In genomic region chr6:155187994-155188706, GRCh38 we compare ENCODE assay signal across 10 cellular contexts.
A peak's percentile ranks its signal among the peaks of the same experiment; 100 is the strongest.
DNase-seq lines count a peak whose midpoint lies in the region; ATAC-seq and TF ChIP-seq lines count a peak whose summit lies in the region.
"Had no signal": no experiment of that assay in that cellular context is flagged by ENCODE, and none has a peak within 500 bp of the region (broad histone marks: within the 10 kb centered on the region; RNA-seq: fewer than 3 reads in every experiment).

No MANE protein-coding gene starts in this region.

- H3K27ac ChIP-seq in SJSA1 (peak overlapping the region; percentile 83), esophagus squamous epithelium (peak overlapping the region in 3 of 4 donors; percentile 63 to 76 (median 75))

- H3K4me3 ChIP-seq in SJSA1 (no peak overlapping the region), esophagus squamous epithelium (no peak overlapping the region), retinal pigment epithelial cell (ENCODE audit: low read length) (no peak overlapping the region)

- H3K27me3 ChIP-seq in SJSA1 (replicated peaks) (no peaks in the 10 kb centered on the region), esophagus squamous epithelium (no peaks in the 10 kb centered on the region)

- TF ChIP-seq CTCF in esophagus squamous epithelium (IDR thresholded peaks at IDR 0.05) (no peak), retinal pigment epithelial cell (conservative IDR thresholded peaks at IDR 0.05; ENCODE audit: low read depth, low read length) (no peak)

- ATAC-seq in GM18873 (IDR thresholded peaks at IDR 0.05; ENCODE audit: low FRiP score, unreplicated experiment) = no peak
- ATAC-seq: naive thymus-derived CD8-positive, alpha-beta T cell had no signal

- H3K9me3 ChIP-seq in SJSA1 (replicated peaks) (no peaks in the 10 kb centered on the region), esophagus squamous epithelium (no peaks in the 10 kb centered on the region)

- intact Hi-C loops in esophagus squamous epithelium (cut with DNase I) = loop anchor here (5.0 kb wide), 1 partner anchor 49 kb away; no protein-coding TSS in a partner anchor

- peaks cover 46% of the 10 kb centered on the region for H3K4me1 ChIP-seq in SJSA1 (replicated peaks)
- peaks cover 0 to 50% (median 6%) of the 10 kb centered on the region in 3 donors for H3K4me1 ChIP-seq in esophagus squamous epithelium

- no peak for TF ChIP-seq POLR2A in esophagus squamous epithelium (IDR thresholded peaks at IDR 0.05)

- DNase-seq in ELR (ENCODE audit: low read depth) (peak; percentile 67), SJSA1 (ENCODE audit: low read depth in 1 of 2, low spot score in 2 of 2) (peak in 1 of 2 experiments; percentile 66), esophagus squamous epithelium (lab: John Stamatoyannopoulos, UW) (no peak), retinal pigment epithelial cell (ENCODE audit: low read depth) (peak; percentile 83), Ammon's horn (ENCODE audit: low spot score) (no peak), glomerular visceral epithelial cell (ENCODE audit: extremely low spot score) (no peak), NCI-H187 (lab: John Stamatoyannopoulos, UW) (no peak)
- DNase-seq: naive thymus-derived CD8-positive, alpha-beta T cell; stimulated activated CD4-positive, alpha-beta T cell treated with anti-CD3 and anti-CD28 coated beads, Interleukin-4, amount 100 ng/mL, for 4 hours had no signal

- H3K36me3 ChIP-seq in SJSA1 (peaks cover 40% of the 10 kb centered on the region), esophagus squamous epithelium (no peaks in the 10 kb centered on the region)

- WGBS in esophagus squamous epithelium, 2 donors = 75 to 89% methylated on average over 11 to 12 of the region's 13 CpGs

Comparison
In these comparisons a context has a peak if more than half of its experiments do, and no peak if none do; other contexts are left out.
1. DNase-seq: peak in ELR (single experiment) and retinal pigment epithelial cell (single experiment); none in esophagus squamous epithelium (single experiment), Ammon's horn (single experiment), glomerular visceral epithelial cell (single experiment) and NCI-H187 (0 of 2).